1 cellular context compared by ENCODE assay signal in genomic region chr19:12956446-12957388, GRCh38.
TF ChIP-seq lines count a peak whose summit lies in the region.

Gene GADD45GIP1, minus strand, starts transcription at chr19:12957223. Its CDS starts 11 bp downstream, at chr19:12957212.

TF ChIP-seq in HepG2, 621 proteins besides CTCF, POLR2A, EP300 and RAD21 (continued from another document):
- TF ChIP-seq RBFOX2 (IDR thresholded peaks at IDR 0.05; ENCODE audit: low read depth, low read length) (peak; percentile 98), SIX4 (CRISPR knock-in tag; IDR thresholded peaks at IDR 0.05) (no peak), RBM39 (IDR thresholded peaks at IDR 0.05; ENCODE audit: low read depth, low read length, poor library complexity, severe bottlenecking) (peak; percentile 77), ZMAT3 (CRISPR knock-in tag; conservative IDR thresholded peaks at IDR 0.05) (peak; percentile 77; the same call in 1 of the 2 replicates), ZNF850 (CRISPR knock-in tag; conservative IDR thresholded peaks at IDR 0.05) (0 out of 2 replicates have a peak, but pooled peaks have one; percentile 40), YY1 (IDR thresholded peaks at IDR 0.05; ENCODE audit: insufficient read depth, insufficient replicate concordance, low read depth, low read length) (peak; percentile 99), NAIF1 (CRISPR knock-in tag; IDR thresholded peaks at IDR 0.05; ENCODE audit: borderline replicate concordance) (peak; percentile 72; the same call in 1 of the 2 replicates), MED13 (CRISPR knock-in tag; IDR thresholded peaks at IDR 0.05) (no peak; the same call in 1 of the 2 replicates), KDM3A (CRISPR knock-in tag; IDR thresholded peaks at IDR 0.05; ENCODE audit: low read depth) (0 out of 2 replicates have a peak, but pooled peaks have one; percentile 12), FOSL2 (CRISPR knock-in tag; IDR thresholded peaks at IDR 0.05) (0 out of 2 replicates have a peak, but pooled peaks have one; percentile 12), ZNF549 (CRISPR knock-in tag; IDR thresholded peaks at IDR 0.05) (no peak), KDM2A (CRISPR knock-in tag; IDR thresholded peaks at IDR 0.05; ENCODE audit: borderline replicate concordance, low read depth) (peak; percentile 77), ZNF670 (CRISPR knock-in tag; IDR thresholded peaks at IDR 0.05; ENCODE audit: borderline replicate concordance) (0 out of 2 replicates have a peak, but pooled peaks have one; percentile 52), NR3C1 (CRISPR knock-in tag; IDR thresholded peaks at IDR 0.05) (no peak), ZC3H13 (CRISPR knock-in tag; IDR thresholded peaks at IDR 0.05) (no peak; the same call in 1 of the 2 replicates), SRSF1 (optimal IDR thresholded peaks at IDR 0.05; ENCODE audit: low read depth, low read length) (no peak), MAX (IDR thresholded peaks at IDR 0.05) (peak; percentile 82), HNRNPLL (IDR thresholded peaks at IDR 0.05; ENCODE audit: low read depth, low read length, poor library complexity, severe bottlenecking) (peak; percentile 62), ZNF30 (CRISPR knock-in tag; IDR thresholded peaks at IDR 0.05) (no peak), ZFP91 (CRISPR knock-in tag; IDR thresholded peaks at IDR 0.05; ENCODE audit: borderline replicate concordance) (peak; percentile 94), ZNF34 (CRISPR knock-in tag; IDR thresholded peaks at IDR 0.05; ENCODE audit: borderline replicate concordance) (0 out of 2 replicates have a peak, but pooled peaks have one; percentile 48), GPBP1L1 (CRISPR knock-in tag; IDR thresholded peaks at IDR 0.05) (no peak), ZNF407 (CRISPR knock-in tag; IDR thresholded peaks at IDR 0.05; ENCODE audit: not compliant biosample characterization) (peak; percentile 94), ZNF337 (CRISPR knock-in tag; IDR thresholded peaks at IDR 0.05; ENCODE audit: borderline replicate concordance, low read depth) (no peak), GTF2F1 (IDR thresholded peaks at IDR 0.05; ENCODE audit: low read length) (no peak), NFATC3 (CRISPR knock-in tag; IDR thresholded peaks at IDR 0.05) (0 out of 2 replicates have a peak, but pooled peaks have one; percentile 31), ZNF446 (CRISPR knock-in tag; IDR thresholded peaks at IDR 0.05) (peak; percentile 72; the same call in 1 of the 2 replicates), U2AF1 (optimal IDR thresholded peaks at IDR 0.05; ENCODE audit: low read depth, low read length) (no peak), MED1 (CRISPR knock-in tag; IDR thresholded peaks at IDR 0.05) (peak; percentile 31; the same call in 1 of the 2 replicates), ZNF761 (CRISPR knock-in tag; conservative IDR thresholded peaks at IDR 0.05) (0 out of 2 replicates have a peak, but pooled peaks have one; percentile 38), ISL2 (CRISPR knock-in tag; IDR thresholded peaks at IDR 0.05) (no peak), NR2F6 (IDR thresholded peaks at IDR 0.05) (no peak), NR2F6 (CRISPR knock-in tag; IDR thresholded peaks at IDR 0.05) (no peak), SP140L (CRISPR knock-in tag; IDR thresholded peaks at IDR 0.05; ENCODE audit: borderline replicate concordance) (0 out of 2 replicates have a peak, but pooled peaks have one; percentile 78), ZNF329 (CRISPR knock-in tag; IDR thresholded peaks at IDR 0.05; ENCODE audit: low read depth) (peak; percentile 76; the same call in 1 of the 2 replicates), LCORL (IDR thresholded peaks at IDR 0.05) (no peak), LCORL (CRISPR knock-in tag; IDR thresholded peaks at IDR 0.05) (peak; percentile 12; the same call in 1 of the 2 replicates), TFDP1 (CRISPR knock-in tag; IDR thresholded peaks at IDR 0.05; ENCODE audit: borderline replicate concordance) (peak; percentile 72; the same call in 1 of the 2 replicates), FIP1L1 (IDR thresholded peaks at IDR 0.05; ENCODE audit: borderline replicate concordance, insufficient read depth, low read depth, low read length) (no peak), FOXA1 (IDR thresholded peaks at IDR 0.05) (no peak), FOXA1 (CRISPR knock-in tag; IDR thresholded peaks at IDR 0.05) (no peak), MED8 (CRISPR knock-in tag; IDR thresholded peaks at IDR 0.05; ENCODE audit: insufficient replicate concordance) (peak; percentile 44), ZFY (CRISPR knock-in tag; IDR thresholded peaks at IDR 0.05) (peak; percentile 91), ZNF674 (CRISPR knock-in tag; IDR thresholded peaks at IDR 0.05; ENCODE audit: low read depth) (no peak), GATAD1 (CRISPR knock-in tag; IDR thresholded peaks at IDR 0.05) (peak; percentile 88), CCDC6 (CRISPR knock-in tag; IDR thresholded peaks at IDR 0.05) (0 out of 2 replicates have a peak, but pooled peaks have one; percentile 9), BORCS8-MEF2B (CRISPR knock-in tag; IDR thresholded peaks at IDR 0.05) (peak; percentile 72; the same call in 1 of the 2 replicates), ZNF777 (CRISPR knock-in tag; IDR thresholded peaks at IDR 0.05) (peak; percentile 56; the same call in 1 of the 2 replicates), ZNF598 (CRISPR knock-in tag; IDR thresholded peaks at IDR 0.05; ENCODE audit: borderline replicate concordance) (peak; percentile 29; the same call in 1 of the 2 replicates), HNRNPK (IDR thresholded peaks at IDR 0.05; ENCODE audit: low read depth, low read length, poor library complexity, severe bottlenecking) (peak; percentile 70), SP4 (CRISPR knock-in tag; IDR thresholded peaks at IDR 0.05) (peak; percentile 42; the same call in 1 of the 2 replicates), SRSF9 (IDR thresholded peaks at IDR 0.05; ENCODE audit: borderline replicate concordance, insufficient read depth, low read depth, low read length, poor library complexity, severe bottlenecking) (no peak), MEIS2 (CRISPR knock-in tag; IDR thresholded peaks at IDR 0.05) (peak; percentile 62; the same call in 1 of the 2 replicates), SP1 (IDR thresholded peaks at IDR 0.05) (no peak), SP1 (CRISPR knock-in tag; IDR thresholded peaks at IDR 0.05) (0 out of 2 replicates have a peak, but pooled peaks have one; percentile 41), CBX5 (CRISPR knock-in tag; IDR thresholded peaks at IDR 0.05; ENCODE audit: borderline replicate concordance) (no peak), ZNF414 (CRISPR knock-in tag; IDR thresholded peaks at IDR 0.05) (no peak), ZKSCAN1 (IDR thresholded peaks at IDR 0.05; ENCODE audit: low read length) (peak; percentile 68; the same call in 1 of the 2 replicates), ZNF768 (CRISPR knock-in tag; IDR thresholded peaks at IDR 0.05) (peak; percentile 70; the same call in 1 of the 2 replicates), MYPOP (CRISPR knock-in tag; IDR thresholded peaks at IDR 0.05) (no peak; the same call in 1 of the 2 replicates)
